22 cellular contexts compared by ENCODE assay signal in the genomic region with DNA sequence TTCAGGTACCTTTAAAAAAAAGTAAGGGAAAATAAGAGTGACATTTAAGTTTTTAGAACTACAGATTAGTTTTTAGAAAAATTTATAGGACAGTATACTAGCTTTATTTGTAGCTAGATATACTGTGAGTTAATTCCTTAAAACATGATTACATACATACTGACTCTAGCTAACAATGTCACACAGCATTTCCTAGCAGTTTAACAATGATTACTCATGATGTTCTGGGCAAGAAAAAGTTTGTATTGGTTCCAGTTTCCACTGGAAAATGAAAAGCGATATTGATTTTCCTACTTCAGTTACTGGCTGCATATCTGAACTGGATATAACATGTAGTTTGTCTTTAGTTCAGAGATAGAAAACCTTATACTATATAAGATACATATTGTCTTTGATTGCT.
"Had no signal": no experiment of that assay in that cellular context is flagged by ENCODE, and none has a peak within 500 bp of the region (broad histone marks: within the 10 kb centered on the region; RNA-seq: fewer than 3 reads in every experiment).

No MANE protein-coding gene starts in this region.

- H3K9ac ChIP-seq: KMS-11 had no signal

- H3K4me2 ChIP-seq: KMS-11 had no signal

- FAIRE-seq: K562 had no signal

- H3K27ac ChIP-seq: KMS-11, RWPE1, SJCRH30 had no signal

- ATAC-seq: K562, Panc1, SK-N-SH treated with all-trans-retinoic acid at 6 μM for 48 hours had no signal

- H3K4me3 ChIP-seq: K562, MG63, SJCRH30 had no signal

- DNase-seq: Kasumi-1, MG63, NCI-H1092, NCI-H1105 treated with DMSO at 0.1 percent for 48 hours, NCI-H1417 treated with DMSO at 0.1 percent for 48 hours, NCI-H187, NCI-H2029, NCI-H2081 treated with DMSO at 0.1 percent for 48 hours, NCI-H2171, NCI-H226, NCI-H446, NCI-H510A, NCI-H524 treated with DMSO at 0.1 percent for 48 hours, NCI-H69, NCI-H774, SHP77 treated with DMSO at 0.1 percent for 48 hours, SJCRH30 had no signal

- H3K9me3 ChIP-seq: MG63, SJCRH30 had no signal

- H3K27me3 ChIP-seq: MG63, SJCRH30 had no signal

- H3K4me1 ChIP-seq: SJCRH30 had no signal
